In genomic region chr13:58744686-58745085, GRCh38 we compare ENCODE assay signal across 27 cellular contexts.
"Had no signal": no experiment of that assay in that cellular context is flagged by ENCODE, and none has a peak within 500 bp of the region (broad histone marks: within the 10 kb centered on the region; RNA-seq: fewer than 3 reads in every experiment).

No MANE protein-coding gene starts in this region.

- FAIRE-seq: colon, endometrium, endothelial cell of umbilical vein, frontal cortex had no signal

- DNase-seq: colonic mucosa; cortex of kidney; dermis blood vessel endothelial cell; dorsolateral prefrontal cortex; effector CD4-positive, alpha-beta T cell; effector CD8-positive, alpha-beta T cell; effector memory CD4-positive, alpha-beta T cell; effector memory CD8-positive, alpha-beta T cell; endodermal cell; erythroblast; esophagus squamous epithelium; foreskin fibroblast; foreskin keratinocyte; foreskin melanocyte; gastrocnemius medialis; glutamatergic neuron; head of caudate nucleus; heart left ventricle; heart right ventricle had no signal

- H3K4me3 ChIP-seq: colonic mucosa, coronary artery, dorsolateral prefrontal cortex, esophagus muscularis mucosa, esophagus squamous epithelium, gastrocnemius medialis, gastroesophageal sphincter, heart left ventricle, heart right ventricle had no signal

- H3K36me3 ChIP-seq: colonic mucosa, esophagus muscularis mucosa, esophagus squamous epithelium, gastrocnemius medialis, gastroesophageal sphincter, heart left ventricle, heart right ventricle had no signal

- H3K27ac ChIP-seq: colonic mucosa, coronary artery, dorsolateral prefrontal cortex, epithelial cell of prostate, esophagus muscularis mucosa, esophagus squamous epithelium, foreskin keratinocyte, gastrocnemius medialis, gastroesophageal sphincter, heart left ventricle, heart right ventricle had no signal

- H3K27me3 ChIP-seq: colonic mucosa, dorsolateral prefrontal cortex, esophagus muscularis mucosa, esophagus squamous epithelium, foreskin keratinocyte, gastrocnemius medialis, gastroesophageal sphincter, heart left ventricle, heart right ventricle had no signal

- H3K9me3 ChIP-seq: colonic mucosa, esophagus muscularis mucosa, esophagus squamous epithelium, gastrocnemius medialis, gastroesophageal sphincter, heart left ventricle, heart right ventricle had no signal
